ENCODE assay signal across 1 cellular context in genomic region chr10:2476236-2476814, GRCh38.
TF ChIP-seq lines count a peak whose summit lies in the region.

No MANE protein-coding gene starts in this region.

TF ChIP-seq in GM23338, 12 proteins besides CTCF, POLR2A, EP300 and RAD21 (continued from another document):
- TF ChIP-seq, protein P1, sequence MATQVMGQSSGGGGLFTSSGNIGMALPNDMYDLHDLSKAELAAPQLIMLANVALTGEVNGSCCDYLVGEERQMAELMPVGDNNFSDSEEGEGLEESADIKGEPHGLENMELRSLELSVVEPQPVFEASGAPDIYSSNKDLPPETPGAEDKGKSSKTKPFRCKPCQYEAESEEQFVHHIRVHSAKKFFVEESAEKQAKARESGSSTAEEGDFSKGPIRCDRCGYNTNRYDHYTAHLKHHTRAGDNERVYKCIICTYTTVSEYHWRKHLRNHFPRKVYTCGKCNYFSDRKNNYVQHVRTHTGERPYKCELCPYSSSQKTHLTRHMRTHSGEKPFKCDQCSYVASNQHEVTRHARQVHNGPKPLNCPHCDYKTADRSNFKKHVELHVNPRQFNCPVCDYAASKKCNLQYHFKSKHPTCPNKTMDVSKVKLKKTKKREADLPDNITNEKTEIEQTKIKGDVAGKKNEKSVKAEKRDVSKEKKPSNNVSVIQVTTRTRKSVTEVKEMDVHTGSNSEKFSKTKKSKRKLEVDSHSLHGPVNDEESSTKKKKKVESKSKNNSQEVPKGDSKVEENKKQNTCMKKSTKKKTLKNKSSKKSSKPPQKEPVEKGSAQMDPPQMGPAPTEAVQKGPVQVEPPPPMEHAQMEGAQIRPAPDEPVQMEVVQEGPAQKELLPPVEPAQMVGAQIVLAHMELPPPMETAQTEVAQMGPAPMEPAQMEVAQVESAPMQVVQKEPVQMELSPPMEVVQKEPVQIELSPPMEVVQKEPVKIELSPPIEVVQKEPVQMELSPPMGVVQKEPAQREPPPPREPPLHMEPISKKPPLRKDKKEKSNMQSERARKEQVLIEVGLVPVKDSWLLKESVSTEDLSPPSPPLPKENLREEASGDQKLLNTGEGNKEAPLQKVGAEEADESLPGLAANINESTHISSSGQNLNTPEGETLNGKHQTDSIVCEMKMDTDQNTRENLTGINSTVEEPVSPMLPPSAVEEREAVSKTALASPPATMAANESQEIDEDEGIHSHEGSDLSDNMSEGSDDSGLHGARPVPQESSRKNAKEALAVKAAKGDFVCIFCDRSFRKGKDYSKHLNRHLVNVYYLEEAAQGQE (IDR thresholded peaks at IDR 0.05; ENCODE audit: unreplicated experiment) = no peak
- TF ChIP-seq ETS1 (IDR thresholded peaks at IDR 0.05) (no peak), EZH2 (IDR thresholded peaks at IDR 0.05; ENCODE audit: low read depth, unreplicated experiment) (no peak)
TF ChIP-seq in GM23338: peak in this region for 0.
